In genomic region chr1:108561731-108562326, GRCh38 we compare ENCODE assay signal across 9 cellular contexts. TPM values are rescaled to one million over a fixed set of nuclear protein-coding genes. Genes with fewer than 3 reads are reported as not detected.
DNase-seq lines count a peak whose midpoint lies in the region; ATAC-seq, FAIRE-seq and TF ChIP-seq lines count a peak whose summit lies in the region.
"Had no signal": no experiment of that assay in that cellular context is flagged by ENCODE, and none has a peak within 500 bp of the region (broad histone marks: within the 10 kb centered on the region; RNA-seq: fewer than 3 reads in every experiment).

No MANE protein-coding gene starts in this region.

- peak overlapping the region in 8 of 11 experiments; percentile 7 to 90 (median 85); a peak in 10 of 22 replicates for H3K9ac ChIP-seq in BLaER1 treated with 17β-estradiol and CSF1 and Interleukin-3, amounts not matched to agents 10 nM and 100 nM
- no peak overlapping the region for H3K9ac ChIP-seq in H1 (replicated peaks in 1 of 4; ENCODE audit: extremely low read depth in 1 of 4, low read depth in 3 of 4, low read length in 3 of 4)
- H3K9ac ChIP-seq in neural progenitor cell, result no peak overlapping the region

- H2AK5ac ChIP-seq in H1 (ENCODE audit: low read depth, low read length), result no peak overlapping the region

- TF ChIP-seq POLR2A in H1 (IDR thresholded peaks at IDR 0.05; ENCODE audit: control extremely low read depth in 1 of 2, low read depth in 2 of 2, low read length in 2 of 2), result no peak

- TF ChIP-seq CTCF in activated CD8-positive, alpha-beta T cell treated with anti-CD3 and anti-CD28 coated beads for 36 hours (IDR thresholded peaks at IDR 0.05), result peak; percentile 84
- TF ChIP-seq CTCF in H1 (IDR thresholded peaks at IDR 0.05; ENCODE audit: control extremely low read depth in 1 of 3, insufficient read depth in 1 of 3, low read depth in 1 of 3, low read length in 3 of 3), result peak; percentile 85 to 96 (median 88)
- peak; percentile 80 for TF ChIP-seq CTCF in neural progenitor cell (IDR thresholded peaks at IDR 0.05)
- peak; percentile 47 to 51 for TF ChIP-seq CTCF in tibial artery (IDR thresholded peaks at IDR 0.05)

- no peak overlapping the region for H2AFZ ChIP-seq in H1 (ENCODE audit: low read length)
- H2AFZ ChIP-seq in neural progenitor cell (replicated peaks), result no peak overlapping the region

- no peaks in the 10 kb centered on the region for H3K27me3 Mint-ChIP-seq in activated CD8-positive, alpha-beta T cell treated with anti-CD3 and anti-CD28 coated beads for 36 hours
- H3K27me3 Mint-ChIP-seq in neural progenitor cell (ENCODE audit: insufficient read depth, low read depth), result no peaks in the 10 kb centered on the region

- peak overlapping the region; percentile 73 to 97 (median 88); a peak in 19 of 20 replicates for H3K4me3 ChIP-seq in BLaER1 treated with 17β-estradiol and CSF1 and Interleukin-3, amounts not matched to agents 10 nM and 100 nM
- H3K4me3 ChIP-seq in H1 (ENCODE audit: extremely low read depth in 1 of 4, insufficient read depth in 2 of 4, low read depth in 3 of 4, low read length in 4 of 4), result peak overlapping the region in 1 of 4 experiments; percentile 68; a peak in 2 of 8 replicates
- H3K4me3 ChIP-seq in neural progenitor cell, result no peak overlapping the region
- peak overlapping the region in 1 of 2 donors; percentile 74 for H3K4me3 ChIP-seq in tibial artery

- POLR2A ChIA-PET in activated CD8-positive, alpha-beta T cell treated with anti-CD3 and anti-CD28 coated beads for 36 hours (lab: Charles Lee), result interaction anchor here (1.1 to 4.0 kb wide), 5 partner anchors 44 to 99 kb away, joined by 3 to 19 read pairs (median 5); partner anchors contain the start of gene HENMT1
- POLR2A ChIA-PET in H1 (lab: Charles Lee; ENCODE audit: partially characterized antibody), result no interaction called here

- H3K14ac ChIP-seq in H1 (ENCODE audit: insufficient read length), result no peak overlapping the region

- no peak overlapping the region for H2BK120ac ChIP-seq in H1 (replicated peaks; ENCODE audit: low read depth, low read length)

- H3K36me3 ChIP-seq in BLaER1 treated with 17β-estradiol and CSF1 and Interleukin-3, amounts not matched to agents 10 nM and 100 nM, result 0 out of 22 replicates have a peak, but pooled peaks cover 0 to 3% (median 0%) of the 10 kb centered on the region in 11 experiments
- H3K36me3 ChIP-seq in H1 (ENCODE audit: control insufficient read depth in 2 of 4, insufficient read depth in 4 of 4, low read length in 3 of 4), result no peaks in the 10 kb centered on the region
- H3K36me3 ChIP-seq in neural progenitor cell, result no peaks in the 10 kb centered on the region
- no peaks in the 10 kb centered on the region for H3K36me3 ChIP-seq in tibial artery

- H3K23ac ChIP-seq in H1 (ENCODE audit: insufficient read length), result no peak overlapping the region

- H3K4me1 Mint-ChIP-seq in activated CD8-positive, alpha-beta T cell treated with anti-CD3 and anti-CD28 coated beads for 36 hours (ENCODE audit: low read depth), result peaks cover 38% of the 10 kb centered on the region
- H3K4me1 Mint-ChIP-seq in neural progenitor cell, result peaks cover 13% of the 10 kb centered on the region

- peaks cover 47 to 63% (median 55%) of the 10 kb centered on the region in 10 experiments for H3K4me1 ChIP-seq in BLaER1 treated with 17β-estradiol and CSF1 and Interleukin-3, amounts not matched to agents 10 nM and 100 nM
- H3K4me1 ChIP-seq in H1 (replicated peaks in 1 of 4; ENCODE audit: control insufficient read depth in 3 of 4, insufficient read depth in 4 of 4, low read length in 3 of 4) (peaks cover 0 to 11% (median 3%) of the 10 kb centered on the region in 4 experiments; a peak in 5 of 7 replicates), neural progenitor cell (peaks cover 25% of the 10 kb centered on the region), tibial artery (peaks cover 0 to 30% (median 15%) of the 10 kb centered on the region in 4 donors)

- CTCF ChIA-PET in activated CD8-positive, alpha-beta T cell treated with anti-CD3 and anti-CD28 coated beads for 36 hours (lab: Charles Lee), result interaction anchor here (0.6 to 7.7 kb wide), 37 partner anchors 8 to 781 kb away, joined by 3 to 134 read pairs (median 9); partner anchors contain the start of genes HENMT1, PRPF38B and SLC25A24
- CTCF ChIA-PET in H1 (lab: Charles Lee; ENCODE audit: partially characterized antibody), result interaction anchor here (0.6 to 8.0 kb wide), 30 partner anchors 8 to 345 kb away, joined by 3 to 127 read pairs (median 6); partner anchors contain the start of gene PRPF38B

- intact Hi-C loops in activated CD8-positive, alpha-beta T cell treated with anti-CD3 and anti-CD28 coated beads for 36 hours (cut with micrococcal nuclease), result loop anchor here (1.0 to 5.0 kb wide), 3 partner anchors 50 to 790 kb away; no protein-coding TSS in a partner anchor
- intact Hi-C loops in tibial artery (cut with DNase I; ENCODE audit: low total_unique reads), result no loop called here

- no peak overlapping the region for H4K91ac ChIP-seq in H1 (replicated peaks; ENCODE audit: insufficient read length, low read length)

- no peak overlapping the region for H3K27ac Mint-ChIP-seq in activated CD8-positive, alpha-beta T cell treated with anti-CD3 and anti-CD28 coated beads for 36 hours
- no peak overlapping the region for H3K27ac Mint-ChIP-seq in neural progenitor cell

- no peak overlapping the region for H3K56ac ChIP-seq in H1 (replicated peaks; ENCODE audit: insufficient read length, low read depth, low read length)

- peak overlapping the region; percentile 95 for H3K4me3 Mint-ChIP-seq in activated CD8-positive, alpha-beta T cell treated with anti-CD3 and anti-CD28 coated beads for 36 hours
- H3K4me3 Mint-ChIP-seq in neural progenitor cell, result peak overlapping the region; percentile 13

- TF ChIP-seq EP300 in H1 (IDR thresholded peaks at IDR 0.05; ENCODE audit: borderline replicate concordance in 1 of 2, low read depth in 2 of 2, low read length in 2 of 2), result peak in 1 of 2 experiments; percentile 28; a peak in 1 of 3 replicates

- no peak overlapping the region for H3K18ac ChIP-seq in H1 (ENCODE audit: extremely low read depth, low read length)

- H3K79me1 ChIP-seq in H1 (ENCODE audit: low read depth, low read length), result no peaks in the 10 kb centered on the region

- no peak overlapping the region for H4K5ac ChIP-seq in H1 (ENCODE audit: insufficient read length, low read depth, low read length)

- H3F3A ChIP-seq in neural progenitor cell (ENCODE audit: low read depth), result peaks cover 21% of the 10 kb centered on the region

- peak; percentile 93 to 95 for TF ChIP-seq RAD21 in H1 (IDR thresholded peaks at IDR 0.05 in 1 of 2, conservative IDR thresholded peaks at IDR 0.05 in 1 of 2; ENCODE audit: low read depth in 2 of 2, low read length in 2 of 2)

- no peak overlapping the region for H2BK12ac ChIP-seq in H1 (ENCODE audit: low read depth, low read length)

- H3K27me3 ChIP-seq in BLaER1 treated with 17β-estradiol and CSF1 and Interleukin-3, amounts not matched to agents 10 nM and 100 nM, result no peaks in the 10 kb centered on the region
- no peaks in the 10 kb centered on the region for H3K27me3 ChIP-seq in H1 (replicated peaks in 1 of 4; ENCODE audit: control insufficient read depth in 3 of 4, extremely low read depth in 1 of 4, insufficient read depth in 3 of 4, low read length in 3 of 4)
- peaks cover 7% of the 10 kb centered on the region for H3K27me3 ChIP-seq in neural progenitor cell
- H3K27me3 ChIP-seq in tibial artery, result no peaks in the 10 kb centered on the region

- H4K20me1 ChIP-seq in BLaER1 treated with 17β-estradiol and CSF1 and Interleukin-3, amounts not matched to agents 10 nM and 100 nM, result peaks cover 6 to 59% (median 27%) of the 10 kb centered on the region in 11 experiments; a peak in 18 of 22 replicates
- peaks cover 0 to 4% of the 10 kb centered on the region in 2 experiments for H4K20me1 ChIP-seq in H1 (replicated peaks in 1 of 2; ENCODE audit: control insufficient read depth in 1 of 2, insufficient read depth in 2 of 2, low read length in 2 of 2)
- H4K20me1 ChIP-seq in neural progenitor cell (ENCODE audit: low read depth), result peaks cover 7% of the 10 kb centered on the region

- no peaks in the 10 kb centered on the region for H3K9me3 ChIP-seq in BLaER1 treated with 17β-estradiol and CSF1 and Interleukin-3, amounts not matched to agents 10 nM and 100 nM (replicated peaks in 1 of 11)
- H3K9me3 ChIP-seq in H1 (ENCODE audit: insufficient read depth in 2 of 2, low read depth in 1 of 2, low read length in 1 of 2) (no peaks in the 10 kb centered on the region), neural progenitor cell (ENCODE audit: low read depth) (no peaks in the 10 kb centered on the region), tibial artery (no peaks in the 10 kb centered on the region)

- H3K4me2 ChIP-seq in BLaER1 treated with 17β-estradiol and CSF1 and Interleukin-3, amounts not matched to agents 10 nM and 100 nM, result peak overlapping the region; percentile 79 to 96 (median 91)
- H3K4me2 ChIP-seq in H1 (ENCODE audit: insufficient read depth in 1 of 2, low read depth in 2 of 2, low read length in 2 of 2), result peak overlapping the region in 1 of 2 experiments; percentile 63; a peak in 2 of 4 replicates
- H3K4me2 ChIP-seq in neural progenitor cell, result no peak overlapping the region

- ATAC-seq in GM19043 (IDR thresholded peaks at IDR 0.05; ENCODE audit: low read depth, unreplicated experiment), result peak; percentile 33
- ATAC-seq in HG03354 (IDR thresholded peaks at IDR 0.05; ENCODE audit: poor library complexity, severe bottlenecking, unreplicated experiment), result peak; percentile 48
- ATAC-seq in activated CD8-positive, alpha-beta T cell treated with anti-CD3 and anti-CD28 coated beads for 36 hours, result peak; percentile 69

- no peak overlapping the region for H2BK20ac ChIP-seq in H1 (ENCODE audit: low read length)

- H3K4ac ChIP-seq in H1 (replicated peaks; ENCODE audit: insufficient read length, low read depth, low read length), result no peak overlapping the region

- H3K36me3 Mint-ChIP-seq in activated CD8-positive, alpha-beta T cell treated with anti-CD3 and anti-CD28 coated beads for 36 hours (ENCODE audit: low read depth), result no peaks in the 10 kb centered on the region
- no peaks in the 10 kb centered on the region for H3K36me3 Mint-ChIP-seq in neural progenitor cell

- H3K23me2 ChIP-seq in H1 (ENCODE audit: low read depth, low read length), result peaks cover 7% of the 10 kb centered on the region; the same call in 1 of the 2 replicates

- 36% methylated on average over 11 of the region's 11 CpGs; no CpG with 5 or more reads in 1 of the 2 experiments for whole genome bisulfite sequencing in H1 (ENCODE audit: extremely low coverage in 1 of 2, insufficient coverage in 1 of 2, insufficient read length in 1 of 2, insufficient replicate concordance in 2 of 2, low coverage in 1 of 2, low lambda C conversion rate in 2 of 2, missing lambda C conversion rate in 1 of 2), 2 experiments

- no peaks in the 10 kb centered on the region for H3K9me3 Mint-ChIP-seq in activated CD8-positive, alpha-beta T cell treated with anti-CD3 and anti-CD28 coated beads for 36 hours
- no peaks in the 10 kb centered on the region for H3K9me3 Mint-ChIP-seq in neural progenitor cell

- no peak overlapping the region for H3K27ac ChIP-seq in BLaER1 treated with 17β-estradiol and CSF1 and Interleukin-3, amounts not matched to agents 10 nM and 100 nM
- H3K27ac ChIP-seq in H1 (ENCODE audit: low read depth, low read length), result no peak overlapping the region
- H3K27ac ChIP-seq in neural progenitor cell, result no peak overlapping the region
- H3K27ac ChIP-seq in tibial artery, result peak overlapping the region in 1 of 2 donors; percentile 71
- H3K27ac ChIP-seq: SK-N-MC had no signal

- H4K8ac ChIP-seq in H1 (ENCODE audit: extremely low read depth, insufficient read depth, low read length), result no peak overlapping the region

- H2BK5ac ChIP-seq in H1 (ENCODE audit: low read depth, low read length), result no peak overlapping the region

- H2BK15ac ChIP-seq in H1 (ENCODE audit: low read length), result no peak overlapping the region

- FAIRE-seq in H1 (lab: Jason Lieb, UNC), result no peak

- peak; percentile 90 for DNase-seq in NCI-H82 (lab: John Stamatoyannopoulos, UW)
- DNase-seq in activated CD8-positive, alpha-beta T cell treated with anti-CD3 and anti-CD28 coated beads for 36 hours, result peak; percentile 92
- DNase-seq in H1 (ENCODE audit: low read depth in 1 of 2, low spot score in 2 of 2), result peak; percentile 51 to 77
- DNase-seq in neural progenitor cell (ENCODE audit: low spot score), result peak; percentile 84
- peak; percentile 43 to 68 for DNase-seq in tibial artery

- peaks cover 0 to 44% of the 10 kb centered on the region in 2 experiments; a peak in 3 of 4 replicates for H3K79me2 ChIP-seq in H1 (ENCODE audit: control insufficient read depth in 1 of 2, insufficient read depth in 2 of 2, low read length in 2 of 2)
- no peaks in the 10 kb centered on the region for H3K79me2 ChIP-seq in neural progenitor cell (ENCODE audit: low read depth)

RNA-seq across cellular contexts. Expression of gene EEIG2, which starts 1.9 kb away (rescaled TPM):
- 10 to 100 TPM; 10.4 to 12.6 TPM for total RNA-seq in activated CD8-positive, alpha-beta T cell treated with anti-CD3 and anti-CD28 coated beads for 36 hours
- 18.1 and 20.1 TPM in 2 replicates for total RNA-seq in H1 (2021; fragmentation: NEBNext Ultra II Directional; extraction: Animal tissue kit (Norgen Biotek cat#: 25700))
- 2.7 and 6.1 TPM in 2 replicates for polyA plus RNA-seq in H1 (2011; rRNA removed)
- 5.6 TPM for polyA plus RNA-seq in H1 (2011; cell fraction: cytosol; rRNA removed)
- polyA plus RNA-seq in H1 (2011; cell fraction: nucleus; rRNA removed), result 5.8 TPM
- polyA plus RNA-seq in H1 (2012, experiment 1 of 2), result 6.0 to 11.6 TPM (median 7.0 TPM) in 4 replicates
- polyA plus RNA-seq in H1 (2012, experiment 2 of 2), result 0.64 TPM
- 9.6 TPM for polyA plus RNA-seq in H1 (2013, experiment 1 of 2)
- polyA plus RNA-seq in H1 (2013, experiment 2 of 2), result 8.6 TPM
- polyA minus RNA-seq in H1 (2011; rRNA and poly(A)+ RNA removed), result 15.8 and 18.7 TPM in 2 replicates
- 8.8 TPM for polyA minus RNA-seq in H1 (2011; cell fraction: cytosol; rRNA and poly(A)+ RNA removed)
- polyA minus RNA-seq in H1 (2011; cell fraction: nucleus; rRNA and poly(A)+ RNA removed), result 27.8 TPM
- total RNA-seq in neural progenitor cell (ENCODE audit: low replicate concordance), result 6.6 and 8.8 TPM in 2 replicates

Comparison
In these comparisons a context has a peak if more than half of its experiments do, and no peak if none do; other contexts are left out.
1. H3K9ac ChIP-seq: peak in BLaER1 treated with 17β-estradiol and CSF1 and Interleukin-3, amounts not matched to agents 10 nM and 100 nM (8 of 11); none in H1 (0 of 4) and neural progenitor cell (single experiment).
2. Peak in every context shown above with its lines, with median percentiles within 50 percentile points of each other: ATAC-seq, DNase-seq and CTCF ChIP-seq.